Comparison of ENCODE assay signal across 8 cellular contexts in genomic region chr6:28252507-28252975, GRCh38. TPM values are rescaled to one million over a fixed set of nuclear protein-coding genes. Genes with fewer than 3 reads are reported as not detected.
DNase-seq lines count a peak whose midpoint lies in the region; TF ChIP-seq lines count a peak whose summit lies in the region.

No MANE protein-coding gene starts in this region.

- peak overlapping the region; percentile 97 for H3K4me3 Mint-ChIP-seq in activated CD4-positive, alpha-beta T cell treated with anti-CD3 and anti-CD28 coated beads, Interleukin-2, amount 10 ng/mL, durations not matched to agents 24 days and 14 days

- intact Hi-C loops in activated CD4-positive, alpha-beta T cell treated with anti-CD3 and anti-CD28 coated beads, Interleukin-2, amount 10 ng/mL, durations not matched to agents 24 days and 14 days (cut with micrococcal nuclease) = loop anchor here (1.0 to 5.0 kb wide), 5 partner anchors 15 to 130 kb away; partner anchors contain the start of genes PGBD1, ZKSCAN8, ZSCAN16 and ZSCAN26

- peaks cover 3 to 11% of the 10 kb centered on the region in 2 donors for H3K4me1 ChIP-seq in mucosa of rectum (ENCODE audit: control insufficient read depth in 2 of 2, insufficient read depth in 2 of 2, low read length in 2 of 2)

- no peak for TF ChIP-seq CTCF in LNCaP clone FGC (IDR thresholded peaks at IDR 0.05; ENCODE audit: control insufficient read depth, extremely low read depth, insufficient read depth)
- no peak for TF ChIP-seq CTCF in cardiac fibroblast (IDR thresholded peaks at IDR 0.05; ENCODE audit: low read depth, low read length)

- peak overlapping the region; percentile 89 for H3K4me3 ChIP-seq in LNCaP clone FGC (ENCODE audit: low read depth, low read length)
- H3K4me3 ChIP-seq in cardiac fibroblast (replicated peaks in 1 of 2; ENCODE audit: low read depth in 2 of 2, low read length in 2 of 2) = peak overlapping the region; percentile 81 to 85
- H3K4me3 ChIP-seq in mucosa of rectum (ENCODE audit: low read length in 2 of 2) = peak overlapping the region; percentile 84 to 88

- no peak for DNase-seq in activated CD4-positive, alpha-beta T cell treated with anti-CD3 and anti-CD28 coated beads, Interleukin-2, amount 10 ng/mL, durations not matched to agents 24 days and 14 days
- no peak for DNase-seq in activated CD4-positive, alpha-beta T cell treated with anti-CD3 and anti-CD28 coated beads for 48 hours
- DNase-seq in LNCaP clone FGC (ENCODE audit: low read depth) (no peak), cardiac fibroblast (ENCODE audit: low read depth in 2 of 2) (no peak), hepatic stellate cell (ENCODE audit: low spot score) (no peak), A172 (ENCODE audit: low spot score) (no peak)
- no peak for DNase-seq in stimulated activated CD4-positive, alpha-beta T cell treated with anti-CD3 and anti-CD28 coated beads, Interleukin-2, amount 100 ng/mL, for 48 hours

- H3K36me3 ChIP-seq in mucosa of rectum (ENCODE audit: control insufficient read depth in 2 of 2, insufficient read depth in 2 of 2, low read length in 2 of 2) = peaks cover 0 to 5% of the 10 kb centered on the region in 2 donors

- H3K9me3 ChIP-seq in mucosa of rectum (ENCODE audit: control insufficient read depth in 2 of 2, low read length in 2 of 2) = no peaks in the 10 kb centered on the region

- peaks cover 19% of the 10 kb centered on the region for H3K4me1 Mint-ChIP-seq in activated CD4-positive, alpha-beta T cell treated with anti-CD3 and anti-CD28 coated beads, Interleukin-2, amount 10 ng/mL, durations not matched to agents 24 days and 14 days

- H3K27me3 Mint-ChIP-seq in activated CD4-positive, alpha-beta T cell treated with anti-CD3 and anti-CD28 coated beads, Interleukin-2, amount 10 ng/mL, durations not matched to agents 24 days and 14 days = no peaks in the 10 kb centered on the region

- H3K9ac ChIP-seq in mucosa of rectum (ENCODE audit: low read depth in 1 of 2, low read length in 2 of 2) = peak overlapping the region; percentile 55 to 61

- H3K27ac Mint-ChIP-seq in activated CD4-positive, alpha-beta T cell treated with anti-CD3 and anti-CD28 coated beads, Interleukin-2, amount 10 ng/mL, durations not matched to agents 24 days and 14 days = peak overlapping the region; percentile 81

- H3K27me3 ChIP-seq in mucosa of rectum (ENCODE audit: control insufficient read depth in 2 of 2, insufficient read depth in 2 of 2, low read length in 2 of 2) = no peaks in the 10 kb centered on the region

- peak overlapping the region; percentile 24 to 25 for H3K27ac ChIP-seq in mucosa of rectum (ENCODE audit: low read depth in 2 of 2, low read length in 2 of 2)

- H3K9me3 Mint-ChIP-seq in activated CD4-positive, alpha-beta T cell treated with anti-CD3 and anti-CD28 coated beads, Interleukin-2, amount 10 ng/mL, durations not matched to agents 24 days and 14 days = peaks cover 5% of the 10 kb centered on the region

- peaks cover 16% of the 10 kb centered on the region for H3K36me3 Mint-ChIP-seq in activated CD4-positive, alpha-beta T cell treated with anti-CD3 and anti-CD28 coated beads, Interleukin-2, amount 10 ng/mL, durations not matched to agents 24 days and 14 days (ENCODE audit: low read depth)

RNA-seq across cellular contexts. Expression of gene ZKSCAN4, which starts 0.5 kb away (rescaled TPM):
- total RNA-seq in activated CD4-positive, alpha-beta T cell treated with anti-CD3 and anti-CD28 coated beads, Interleukin-2, amount 10 ng/mL, durations not matched to agents 24 days and 14 days = 3.8 and 4.9 TPM in 2 replicates
- 3.5 and 5.6 TPM in 2 replicates for total RNA-seq in A172 (2014; rRNA removed; shearing (Covaris generic))

RNA-seq across cellular contexts. Expression of gene NKAPL, which starts 6.6 kb away (rescaled TPM):
- total RNA-seq in activated CD4-positive, alpha-beta T cell treated with anti-CD3 and anti-CD28 coated beads, Interleukin-2, amount 10 ng/mL, durations not matched to agents 24 days and 14 days = not detected in 2 replicates
- not detected in 2 replicates for total RNA-seq in A172 (2014; rRNA removed; shearing (Covaris generic))

RNA-seq across cellular contexts. Expression of gene ZSCAN26, which starts 14.4 kb away (rescaled TPM):
- 5.9 and 7.7 TPM in 2 replicates for total RNA-seq in activated CD4-positive, alpha-beta T cell treated with anti-CD3 and anti-CD28 coated beads, Interleukin-2, amount 10 ng/mL, durations not matched to agents 24 days and 14 days
- 16.9 and 18.7 TPM in 2 replicates for total RNA-seq in A172 (2014; rRNA removed; shearing (Covaris generic))

RNA-seq across cellular contexts. Expression of gene ZSCAN9, which starts 27.5 kb away (rescaled TPM):
- 5.2 and 6.3 TPM in 2 replicates for total RNA-seq in activated CD4-positive, alpha-beta T cell treated with anti-CD3 and anti-CD28 coated beads, Interleukin-2, amount 10 ng/mL, durations not matched to agents 24 days and 14 days
- total RNA-seq in A172 (2014; rRNA removed; shearing (Covaris generic)) = 14.0 and 17.0 TPM in 2 replicates

RNA-seq across cellular contexts. Expression of gene PGBD1, which starts 28.8 kb away (rescaled TPM):
- 1.8 and 2.5 TPM in 2 replicates for total RNA-seq in activated CD4-positive, alpha-beta T cell treated with anti-CD3 and anti-CD28 coated beads, Interleukin-2, amount 10 ng/mL, durations not matched to agents 24 days and 14 days
- total RNA-seq in A172 (2014; rRNA removed; shearing (Covaris generic)) = 9.1 and 12.0 TPM in 2 replicates
